Comparison of ENCODE assay signal across 13 cellular contexts in the genomic region with DNA sequence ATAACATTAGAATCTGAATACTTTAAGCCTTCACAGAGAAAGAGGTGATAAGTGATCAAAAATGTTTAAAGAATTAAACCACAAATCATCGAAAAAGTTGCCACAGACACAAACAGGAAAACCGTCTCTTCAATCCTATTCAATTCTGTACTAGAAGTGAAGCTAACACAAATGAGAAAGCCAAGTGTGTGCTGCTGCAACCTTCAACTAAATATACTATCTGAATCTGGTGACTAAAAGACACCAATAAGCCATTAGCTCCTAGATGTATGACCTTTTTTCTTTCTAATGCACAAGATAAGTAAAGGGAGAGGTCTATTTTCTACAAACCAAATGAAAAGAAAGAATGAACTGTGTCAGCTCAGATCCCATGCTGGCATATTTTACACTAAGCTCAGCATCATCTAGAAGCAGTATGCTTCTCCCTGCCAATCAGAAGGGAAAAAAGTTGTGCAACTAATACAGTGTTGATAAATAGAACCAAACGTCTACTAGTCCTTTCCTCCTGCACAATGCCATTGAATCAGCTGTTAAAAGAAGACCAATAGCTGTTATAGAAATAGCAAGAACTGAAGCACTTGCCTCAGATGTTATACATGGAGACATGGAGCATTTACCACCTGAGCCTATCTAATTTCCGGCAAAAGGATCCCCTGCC.
DNase-seq lines count a peak whose midpoint lies in the region; ATAC-seq and FAIRE-seq lines count a peak whose summit lies in the region.
"Had no signal": no experiment of that assay in that cellular context is flagged by ENCODE, and none has a peak within 500 bp of the region (broad histone marks: within the 10 kb centered on the region; RNA-seq: fewer than 3 reads in every experiment).

No MANE protein-coding gene starts in this region.

- no peaks in the 10 kb centered on the region for H3F3A ChIP-seq in GM23248 (ENCODE audit: insufficient read depth)

- H2AFZ ChIP-seq in Karpas-422 (ENCODE audit: low read length) (0 out of 2 replicates have a peak overlapping the region, but pooled peaks have one; percentile 12), mesenchymal stem cell (ENCODE audit: low read depth, low read length) (no peak overlapping the region), GM23248 (no peak overlapping the region)

- H2BK5ac ChIP-seq in mesenchymal stem cell (ENCODE audit: low read depth, low read length, poor library complexity, severe bottlenecking), result no peak overlapping the region

- no peak overlapping the region for H2BK120ac ChIP-seq in mesenchymal stem cell (ENCODE audit: low read depth, low read length)

- H3K27ac ChIP-seq in Karpas-422 (ENCODE audit: low read length) (peak overlapping the region; percentile 99), mesenchymal stem cell (ENCODE audit: low read length, poor library complexity, severe bottlenecking) (no peak overlapping the region), GM23248 (no peak overlapping the region)
- H3K27ac ChIP-seq: ascending aorta had no signal

- no peak overlapping the region for H2AK5ac ChIP-seq in mesenchymal stem cell (ENCODE audit: low read length, severe bottlenecking)

- no peak for DNase-seq in GM18507 (ENCODE audit: extremely low spot score, insufficient read length, low read depth)
- no peak for DNase-seq in Karpas-422
- DNase-seq in activated T-helper 2 cell treated with anti-CD3 and anti-CD28 coated beads, Interferon-gamma antibody, Interleukin-2, Interleukin-4, amounts not matched to agents 10 μg/mL and 5 μg/mL and 100 μg/mL, durations not matched to agents 14 hours and 24 hours and 36 hours (ENCODE audit: low spot score), result no peak
- DNase-seq in mesenchymal stem cell, result peak; percentile 24
- no peak for DNase-seq in DMS79 (lab: John Stamatoyannopoulos, UW)
- DNase-seq in GM23248, result no peak
- DNase-seq: nephron progenitor cell, T1000, upper lobe of left lung had no signal

- H3K14ac ChIP-seq in mesenchymal stem cell (ENCODE audit: low read length in 2 of 2), result no peak overlapping the region

- H3K36me3 Mint-ChIP-seq in activated T-helper 2 cell treated with anti-CD3 and anti-CD28 coated beads, Interferon-gamma antibody, Interleukin-2, Interleukin-4, amounts not matched to agents 10 μg/mL and 5 μg/mL and 100 μg/mL, durations not matched to agents 14 hours and 24 hours and 36 hours (ENCODE audit: low read depth), result peaks cover 21% of the 10 kb centered on the region

- in situ Hi-C loops in GM23248 (cut with MboI), result no loop called here

- intact Hi-C loops in activated T-helper 2 cell treated with anti-CD3 and anti-CD28 coated beads, Interferon-gamma antibody, Interleukin-2, Interleukin-4, amounts not matched to agents 10 μg/mL and 5 μg/mL and 100 μg/mL, durations not matched to agents 14 hours and 24 hours and 36 hours (cut with micrococcal nuclease), result loop anchor here (1.0 to 5.0 kb wide), 10 partner anchors 18 to 338 kb away; no protein-coding TSS in a partner anchor

- H3K9me3 ChIP-seq in Karpas-422 (ENCODE audit: low read length), result no peaks in the 10 kb centered on the region
- no peaks in the 10 kb centered on the region for H3K9me3 ChIP-seq in mesenchymal stem cell (ENCODE audit: control insufficient read depth, low read length)
- H3K9me3 ChIP-seq in GM23248 (ENCODE audit: low read depth), result no peaks in the 10 kb centered on the region
- H3K9me3 ChIP-seq: ascending aorta; BLaER1 treated with 17β-estradiol and CSF1 and Interleukin-3, amounts not matched to agents 10 nM and 100 nM; upper lobe of left lung had no signal

- H3K36me3 ChIP-seq in Karpas-422 (ENCODE audit: insufficient read depth, low read length), result no peaks in the 10 kb centered on the region
- no peaks in the 10 kb centered on the region for H3K36me3 ChIP-seq in mesenchymal stem cell (ENCODE audit: control insufficient read depth in 1 of 2, insufficient read depth in 2 of 2, low read depth in 1 of 2, low read length in 2 of 2)
- no peaks in the 10 kb centered on the region for H3K36me3 ChIP-seq in GM23248 (ENCODE audit: low read depth)
- H3K36me3 ChIP-seq: ascending aorta, upper lobe of left lung had no signal

- no peak overlapping the region for H3K4ac ChIP-seq in mesenchymal stem cell (ENCODE audit: low read depth in 1 of 2, low read length in 2 of 2)

- H2BK15ac ChIP-seq in mesenchymal stem cell (ENCODE audit: low read depth, poor library complexity, severe bottlenecking), result no peak overlapping the region

- H3K27ac Mint-ChIP-seq in activated T-helper 2 cell treated with anti-CD3 and anti-CD28 coated beads, Interferon-gamma antibody, Interleukin-2, Interleukin-4, amounts not matched to agents 10 μg/mL and 5 μg/mL and 100 μg/mL, durations not matched to agents 14 hours and 24 hours and 36 hours, result peak overlapping the region; percentile 88
- H3K27ac Mint-ChIP-seq: nephron progenitor cell had no signal

- H3K18ac ChIP-seq in mesenchymal stem cell (ENCODE audit: low read depth in 1 of 2, low read length in 2 of 2), result no peak overlapping the region

- H3K79me2 ChIP-seq in Karpas-422 (ENCODE audit: low read length), result peaks cover 88% of the 10 kb centered on the region
- H3K79me2 ChIP-seq in GM23248 (ENCODE audit: insufficient read depth), result no peaks in the 10 kb centered on the region; the same call in 1 of the 2 replicates

- H3K4me3 ChIP-seq in Karpas-422 (ENCODE audit: low read length), result no peak overlapping the region
- no peak overlapping the region for H3K4me3 ChIP-seq in mesenchymal stem cell (ENCODE audit: insufficient read depth in 1 of 2, low read depth in 1 of 2, low read length in 2 of 2)
- no peak overlapping the region for H3K4me3 ChIP-seq in GM23248
- H3K4me3 ChIP-seq: ascending aorta; BLaER1 treated with 17β-estradiol and CSF1 and Interleukin-3, amounts not matched to agents 10 nM and 100 nM; upper lobe of left lung had no signal

- H3K27me3 ChIP-seq in Karpas-422 (ENCODE audit: low read length), result no peaks in the 10 kb centered on the region
- no peaks in the 10 kb centered on the region for H3K27me3 ChIP-seq in mesenchymal stem cell (ENCODE audit: control insufficient read depth in 1 of 2, insufficient read depth in 1 of 2, low read length in 2 of 2)
- H3K27me3 ChIP-seq in GM23248 (replicated peaks; ENCODE audit: insufficient read depth), result no peaks in the 10 kb centered on the region
- H3K27me3 ChIP-seq: ascending aorta; BLaER1 treated with 17β-estradiol and CSF1 and Interleukin-3, amounts not matched to agents 10 nM and 100 nM; upper lobe of left lung had no signal

- H2BK12ac ChIP-seq in mesenchymal stem cell (ENCODE audit: low read length in 2 of 2), result no peak overlapping the region

- peaks cover 100% of the 10 kb centered on the region for H3K4me1 ChIP-seq in Karpas-422 (ENCODE audit: low read length)
- H3K4me1 ChIP-seq in mesenchymal stem cell (ENCODE audit: control insufficient read depth, insufficient read depth, low read depth, low read length), result no peaks in the 10 kb centered on the region
- H3K4me1 ChIP-seq in GM23248 (ENCODE audit: insufficient read depth), result 0 out of 2 replicates have a peak, but pooled peaks cover 4% of the 10 kb centered on the region

- no peak for ATAC-seq in GM18870 (IDR thresholded peaks at IDR 0.05; ENCODE audit: unreplicated experiment)

- H3K4me1 Mint-ChIP-seq in activated T-helper 2 cell treated with anti-CD3 and anti-CD28 coated beads, Interferon-gamma antibody, Interleukin-2, Interleukin-4, amounts not matched to agents 10 μg/mL and 5 μg/mL and 100 μg/mL, durations not matched to agents 14 hours and 24 hours and 36 hours (ENCODE audit: low read depth), result peaks cover 83% of the 10 kb centered on the region
- H3K4me1 Mint-ChIP-seq: nephron progenitor cell had no signal

- H3K4me2 ChIP-seq in Karpas-422 (ENCODE audit: low read depth, low read length, poor library complexity, severe bottlenecking) (peak overlapping the region; percentile 46), mesenchymal stem cell (ENCODE audit: low read length, poor library complexity, severe bottlenecking) (no peak overlapping the region), GM23248 (ENCODE audit: unreplicated experiment) (no peak overlapping the region)

- H3K27me3 Mint-ChIP-seq in activated T-helper 2 cell treated with anti-CD3 and anti-CD28 coated beads, Interferon-gamma antibody, Interleukin-2, Interleukin-4, amounts not matched to agents 10 μg/mL and 5 μg/mL and 100 μg/mL, durations not matched to agents 14 hours and 24 hours and 36 hours (ENCODE audit: low read depth), result no peaks in the 10 kb centered on the region
- H3K27me3 Mint-ChIP-seq: dendritic cell treated with granulocyte-macrophage colony-stimulating factor and Interleukin-4, amounts not matched to agents 40 ng/mL and 50 ng/mL, for 4 days had no signal

- peaks cover 14% of the 10 kb centered on the region for H3K79me1 ChIP-seq in mesenchymal stem cell (replicated peaks; ENCODE audit: low read length, poor library complexity, severe bottlenecking)

- H4K20me1 ChIP-seq in Karpas-422 (ENCODE audit: insufficient read depth, low read depth, low read length), result no peaks in the 10 kb centered on the region
- no peaks in the 10 kb centered on the region for H4K20me1 ChIP-seq in GM23248 (ENCODE audit: insufficient read depth)
- H4K20me1 ChIP-seq: BLaER1 treated with 17β-estradiol and CSF1 and Interleukin-3, amounts not matched to agents 10 nM and 100 nM had no signal

- WGBS in mesenchymal stem cell, result 82% methylated on average over 4 of the region's 4 CpGs
- 68 to 70% methylated on average over 4 of the region's 4 CpGs for WGBS in GM23248 (ENCODE audit: low coverage in 1 of 2, low lambda C conversion rate in 2 of 2, missing lambda C conversion rate in 2 of 2), 2 experiments

- H3K9ac ChIP-seq in Karpas-422 (ENCODE audit: low read length), result peak overlapping the region; percentile 35
- no peak overlapping the region for H3K9ac ChIP-seq in mesenchymal stem cell (ENCODE audit: low read length)
- H3K9ac ChIP-seq in GM23248, result no peak overlapping the region
- H3K9ac ChIP-seq: BLaER1 treated with 17β-estradiol and CSF1 and Interleukin-3, amounts not matched to agents 10 nM and 100 nM had no signal

- no peak overlapping the region for H4K91ac ChIP-seq in mesenchymal stem cell (ENCODE audit: low read length)

- no peaks in the 10 kb centered on the region for H3K9me2 ChIP-seq in Karpas-422 (replicated peaks; ENCODE audit: insufficient read depth, low read length)
- no peaks in the 10 kb centered on the region; the same call in 1 of the 2 replicates for H3K9me2 ChIP-seq in GM23248 (ENCODE audit: insufficient read depth)

- peak overlapping the region; percentile 47 for H3K4me3 Mint-ChIP-seq in activated T-helper 2 cell treated with anti-CD3 and anti-CD28 coated beads, Interferon-gamma antibody, Interleukin-2, Interleukin-4, amounts not matched to agents 10 μg/mL and 5 μg/mL and 100 μg/mL, durations not matched to agents 14 hours and 24 hours and 36 hours (ENCODE audit: low read depth)
- H3K4me3 Mint-ChIP-seq: dendritic cell treated with granulocyte-macrophage colony-stimulating factor and Interleukin-4, amounts not matched to agents 40 ng/mL and 50 ng/mL, for 4 days; nephron progenitor cell had no signal

- no peak overlapping the region for H3K23ac ChIP-seq in mesenchymal stem cell (ENCODE audit: low read length in 2 of 2)

- no peak overlapping the region for H4K8ac ChIP-seq in mesenchymal stem cell (ENCODE audit: low read length)

- peaks cover 11% of the 10 kb centered on the region for H3K9me3 Mint-ChIP-seq in activated T-helper 2 cell treated with anti-CD3 and anti-CD28 coated beads, Interferon-gamma antibody, Interleukin-2, Interleukin-4, amounts not matched to agents 10 μg/mL and 5 μg/mL and 100 μg/mL, durations not matched to agents 14 hours and 24 hours and 36 hours
- H3K9me3 Mint-ChIP-seq: nephron progenitor cell had no signal

- peak; percentile 15 for FAIRE-seq in GM18507 (lab: Jason Lieb, UNC)
